9 cellular contexts compared by ENCODE assay signal in the genomic region with DNA sequence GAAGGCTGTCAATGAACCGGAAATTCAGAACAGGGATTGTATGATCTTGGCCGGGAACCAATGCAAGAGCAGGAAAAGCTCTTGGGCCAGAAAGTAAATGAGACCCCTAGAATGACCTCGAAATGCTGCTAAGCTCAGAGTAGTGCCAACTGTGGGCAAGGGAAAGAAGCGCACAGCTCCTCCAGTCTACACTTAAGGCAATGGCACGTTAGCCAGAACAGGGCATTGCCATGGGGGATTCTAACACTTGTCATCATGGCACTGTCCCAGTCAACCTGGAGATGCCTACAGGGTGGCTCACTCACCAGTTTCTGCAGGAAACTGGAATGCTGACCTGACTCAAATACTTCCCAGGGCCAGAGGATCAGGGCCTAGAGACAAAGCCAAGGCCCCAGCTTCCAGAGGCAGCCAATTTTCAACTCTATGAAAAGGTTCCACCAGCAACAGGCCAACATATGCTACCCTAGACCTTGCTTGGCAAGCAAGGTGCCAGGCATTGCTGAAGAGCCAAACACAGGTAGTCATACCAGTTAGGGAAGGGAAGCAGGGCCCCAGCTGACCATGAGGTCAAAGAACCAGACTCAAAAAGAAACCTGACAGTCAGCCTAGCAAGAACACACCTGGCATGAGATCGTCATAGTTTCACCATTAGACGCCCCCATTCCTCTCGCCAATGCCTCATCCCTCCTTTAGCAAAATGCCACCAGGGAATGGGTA. TPM values are rescaled to one million over a fixed set of nuclear protein-coding genes. Genes with fewer than 3 reads are reported as not detected.
A peak's percentile ranks its signal among the peaks of the same experiment; 100 is the strongest.
DNase-seq lines count a peak whose midpoint lies in the region; ATAC-seq and FAIRE-seq lines count a peak whose summit lies in the region.
"Had no signal": no experiment of that assay in that cellular context is flagged by ENCODE, and none has a peak within 500 bp of the region (broad histone marks: within the 10 kb centered on the region; RNA-seq: fewer than 3 reads in every experiment).

No MANE protein-coding gene starts in this region.

- DNase-seq in GM18507 (ENCODE audit: extremely low spot score, insufficient read length, low read depth) (peak; percentile 26), renal cortical epithelial cell (ENCODE audit: low read depth) (peak; percentile 49), T1000 (lab: John Stamatoyannopoulos, UW) (no peak), SHP77 (lab: John Stamatoyannopoulos, UW) (no peak)
- DNase-seq in activated naive CD8-positive, alpha-beta T cell treated with anti-CD3 and anti-CD28 coated beads, Interleukin-2, amount 50 U/mL, for 24 hours: peak; percentile 18

- peaks cover 70% of the 10 kb centered on the region for H3K4me1 Mint-ChIP-seq in activated naive CD8-positive, alpha-beta T cell treated with anti-CD3 and anti-CD28 coated beads, Interleukin-2, amount 50 U/mL, for 24 hours

- peak overlapping the region; percentile 50 for H3K27ac Mint-ChIP-seq in activated naive CD8-positive, alpha-beta T cell treated with anti-CD3 and anti-CD28 coated beads, Interleukin-2, amount 50 U/mL, for 24 hours

- peaks cover 43% of the 10 kb centered on the region for H3K36me3 Mint-ChIP-seq in activated naive CD8-positive, alpha-beta T cell treated with anti-CD3 and anti-CD28 coated beads, Interleukin-2, amount 50 U/mL, for 24 hours (ENCODE audit: low read depth)

- no peaks in the 10 kb centered on the region for H3K27me3 Mint-ChIP-seq in activated naive CD8-positive, alpha-beta T cell treated with anti-CD3 and anti-CD28 coated beads, Interleukin-2, amount 50 U/mL, for 24 hours

- H3K9me3 Mint-ChIP-seq in activated naive CD8-positive, alpha-beta T cell treated with anti-CD3 and anti-CD28 coated beads, Interleukin-2, amount 50 U/mL, for 24 hours: peaks cover 3% of the 10 kb centered on the region

- FAIRE-seq in GM18507 (lab: Jason Lieb, UNC): peak; percentile 70

- peak overlapping the region; percentile 7 for H3K4me3 Mint-ChIP-seq in activated naive CD8-positive, alpha-beta T cell treated with anti-CD3 and anti-CD28 coated beads, Interleukin-2, amount 50 U/mL, for 24 hours

- ATAC-seq in HG02610 (IDR thresholded peaks at IDR 0.05; ENCODE audit: unreplicated experiment) (peak; percentile 65), GM18861 (IDR thresholded peaks at IDR 0.05; ENCODE audit: unreplicated experiment) (no peak), HG02763 (IDR thresholded peaks at IDR 0.05; ENCODE audit: unreplicated experiment) (no peak)
- peak; percentile 61 for ATAC-seq in activated naive CD8-positive, alpha-beta T cell treated with anti-CD3 and anti-CD28 coated beads, Interleukin-2, amount 50 U/mL, for 24 hours
- ATAC-seq: body of pancreas had no signal

RNA-seq across cellular contexts. Expression of gene ARHGAP17, which starts 34.9 kb away (rescaled TPM):
- total RNA-seq in renal cortical epithelial cell: 10.4 and 55.3 TPM in 2 replicates

Comparison
In these comparisons a context has a peak if more than half of its experiments do, and no peak if none do; other contexts are left out.
1. DNase-seq: peak in GM18507 (single experiment), activated naive CD8-positive, alpha-beta T cell treated with anti-CD3 and anti-CD28 coated beads, Interleukin-2, amount 50 U/mL, for 24 hours (single experiment) and renal cortical epithelial cell (single experiment); none in T1000 (single experiment) and SHP77 (0 of 2).
2. ATAC-seq: peak in HG02610 (single experiment) and activated naive CD8-positive, alpha-beta T cell treated with anti-CD3 and anti-CD28 coated beads, Interleukin-2, amount 50 U/mL, for 24 hours (single experiment); none in GM18861 (single experiment) and HG02763 (single experiment).